ENCODE assay signal across 8 cellular contexts in genomic region chr1:9721606-9722377, GRCh38.
A peak's percentile ranks its signal among the peaks of the same experiment; 100 is the strongest.
DNase-seq lines count a peak whose midpoint lies in the region; ATAC-seq, FAIRE-seq and TF ChIP-seq lines count a peak whose summit lies in the region.

No MANE protein-coding gene starts in this region.

- H3K4me3 ChIP-seq in LNCaP clone FGC (ENCODE audit: low read depth, low read length) (no peak overlapping the region), H1 (ENCODE audit: extremely low read depth in 1 of 4, insufficient read depth in 2 of 4, low read depth in 3 of 4, low read length in 4 of 4) (no peak overlapping the region), ovary (no peak overlapping the region)

- no peak overlapping the region for H3K56ac ChIP-seq in H1 (replicated peaks; ENCODE audit: insufficient read length, low read depth, low read length)

- CTCF ChIA-PET in H1 (lab: Charles Lee; ENCODE audit: partially characterized antibody), result interaction anchor here (0.5 to 9.2 kb wide), 47 partner anchors 9 to 666 kb away, joined by 3 to 91 read pairs (median 4); partner anchors contain the start of gene PIK3CD

- no peak for FAIRE-seq in H1 (lab: Jason Lieb, UNC)

- no peak overlapping the region for H3K9ac ChIP-seq in H1 (replicated peaks in 1 of 4; ENCODE audit: extremely low read depth in 1 of 4, low read depth in 3 of 4, low read length in 3 of 4)

- H3K4me1 ChIP-seq in H1 (replicated peaks in 1 of 4; ENCODE audit: control insufficient read depth in 3 of 4, insufficient read depth in 4 of 4, low read length in 3 of 4), result peaks cover 0 to 24% (median 16%) of the 10 kb centered on the region in 4 experiments; a peak in 6 of 7 replicates
- peaks cover 4% of the 10 kb centered on the region for H3K4me1 ChIP-seq in ovary (ENCODE audit: insufficient read depth)

- peak overlapping the region in 1 of 2 experiments; percentile 22; a peak in 1 of 4 replicates for H3K4me2 ChIP-seq in H1 (ENCODE audit: insufficient read depth in 1 of 2, low read depth in 2 of 2, low read length in 2 of 2)

- no peak overlapping the region for H2AFZ ChIP-seq in H1 (ENCODE audit: low read length)

- H2BK5ac ChIP-seq in H1 (ENCODE audit: low read depth, low read length), result peak overlapping the region; percentile 71; the same call in 1 of the 2 replicates

- 0 out of 2 replicates have a peak overlapping the region, but pooled peaks have one; percentile 97 for H2BK20ac ChIP-seq in H1 (ENCODE audit: low read length)

- H4K5ac ChIP-seq in H1 (ENCODE audit: insufficient read length, low read depth, low read length), result peak overlapping the region; percentile 24

- POLR2A ChIA-PET in H1 (lab: Charles Lee; ENCODE audit: partially characterized antibody), result interaction anchor here (0.9 to 1.4 kb wide), 3 partner anchors 14 to 677 kb away, joined by 3 to 7 read pairs (median 4); partner anchors contain the start of gene PGD

- peak overlapping the region; percentile 98; the same call in 1 of the 2 replicates for H2BK12ac ChIP-seq in H1 (ENCODE audit: low read depth, low read length)

- peak overlapping the region; percentile 65 for H3K4ac ChIP-seq in H1 (replicated peaks; ENCODE audit: insufficient read length, low read depth, low read length)

- no peaks in the 10 kb centered on the region for H3K79me2 ChIP-seq in H1 (ENCODE audit: control insufficient read depth in 1 of 2, insufficient read depth in 2 of 2, low read length in 2 of 2)

- no peak overlapping the region for H2BK120ac ChIP-seq in H1 (replicated peaks; ENCODE audit: low read depth, low read length)

- no peak overlapping the region for H3K14ac ChIP-seq in H1 (ENCODE audit: insufficient read length)

- no peak for ATAC-seq in HG02870 (IDR thresholded peaks at IDR 0.05; ENCODE audit: unreplicated experiment)

- TF ChIP-seq EP300 in H1 (IDR thresholded peaks at IDR 0.05; ENCODE audit: borderline replicate concordance in 1 of 2, low read depth in 2 of 2, low read length in 2 of 2) (no peak), ovary (IDR thresholded peaks at IDR 0.05) (no peak)

- H2BK15ac ChIP-seq in H1 (ENCODE audit: low read length), result peak overlapping the region; percentile 92; the same call in 1 of the 2 replicates

- H3K79me1 ChIP-seq in H1 (ENCODE audit: low read depth, low read length), result no peaks in the 10 kb centered on the region

- H3K9me3 ChIP-seq in H1 (ENCODE audit: insufficient read depth in 2 of 2, low read depth in 1 of 2, low read length in 1 of 2) (peaks cover 7 to 8% of the 10 kb centered on the region in 2 experiments; a peak in 3 of 4 replicates), ovary (no peaks in the 10 kb centered on the region)

- TF ChIP-seq CTCF in LNCaP clone FGC (IDR thresholded peaks at IDR 0.05; ENCODE audit: control insufficient read depth, extremely low read depth, insufficient read depth), result peak; percentile 45
- peak in 2 of 3 experiments; percentile 90 to 92; a peak in 3 of 4 replicates for TF ChIP-seq CTCF in H1 (IDR thresholded peaks at IDR 0.05; ENCODE audit: control extremely low read depth in 1 of 3, insufficient read depth in 1 of 3, low read depth in 1 of 3, low read length in 3 of 3)
- TF ChIP-seq CTCF in ovary (IDR thresholded peaks at IDR 0.05), result peak; percentile 24 to 36 (median 25)

- no peaks in the 10 kb centered on the region for H3K23me2 ChIP-seq in H1 (ENCODE audit: low read depth, low read length)

- H2AK5ac ChIP-seq in H1 (ENCODE audit: low read depth, low read length), result peak overlapping the region; percentile 30; the same call in 1 of the 2 replicates

- peak overlapping the region; percentile 45 for H4K8ac ChIP-seq in H1 (ENCODE audit: extremely low read depth, insufficient read depth, low read length)

- peaks cover 2 to 18% (median 17%) of the 10 kb centered on the region in 4 experiments; a peak in 5 of 8 replicates for H3K36me3 ChIP-seq in H1 (ENCODE audit: control insufficient read depth in 2 of 4, insufficient read depth in 4 of 4, low read length in 3 of 4)
- H3K36me3 ChIP-seq in ovary, result no peaks in the 10 kb centered on the region

- peak overlapping the region; percentile 95 for H3K18ac ChIP-seq in H1 (ENCODE audit: extremely low read depth, low read length)

- no peak overlapping the region for H3K23ac ChIP-seq in H1 (ENCODE audit: insufficient read length)

- intact Hi-C loops in ovary (cut with DNase I), result loop anchor here in 1 of 4 donors (10.0 kb wide), 1 partner anchor 143 kb away; no protein-coding TSS in a partner anchor

- no peaks in the 10 kb centered on the region for H4K20me1 ChIP-seq in H1 (replicated peaks in 1 of 2; ENCODE audit: control insufficient read depth in 1 of 2, insufficient read depth in 2 of 2, low read length in 2 of 2)

- TF ChIP-seq RAD21 in H1 (IDR thresholded peaks at IDR 0.05 in 1 of 2, conservative IDR thresholded peaks at IDR 0.05 in 1 of 2; ENCODE audit: low read depth in 2 of 2, low read length in 2 of 2), result peak; percentile 49 to 62

- DNase-seq in DMS53 (lab: John Stamatoyannopoulos, UW) (peak; percentile 88), LNCaP clone FGC (ENCODE audit: low read depth) (no peak), H1 (ENCODE audit: low read depth in 1 of 2, low spot score in 2 of 2) (peak; percentile 54 to 98), ovary (no peak), SHP77 treated with DMSO at 0.1 percent for 48 hours (lab: John Stamatoyannopoulos, UW) (no peak), SIG-M5 (lab: John Stamatoyannopoulos, UW) (no peak)
- peak; percentile 65 to 72 for DNase-seq in activated CD8-positive, alpha-beta memory T cell treated with anti-CD3 and anti-CD28 coated beads for 1 hour (ENCODE audit: extremely low read depth in 1 of 2, low read depth in 1 of 2)

- no peak for TF ChIP-seq POLR2A in H1 (IDR thresholded peaks at IDR 0.05; ENCODE audit: control extremely low read depth in 1 of 2, low read depth in 2 of 2, low read length in 2 of 2)
- TF ChIP-seq POLR2A in ovary (IDR thresholded peaks at IDR 0.05), result no peak

- H3K27ac ChIP-seq in H1 (ENCODE audit: low read depth, low read length) (peak overlapping the region; percentile 17; the same call in 1 of the 2 replicates), ovary (no peak overlapping the region)

- H4K91ac ChIP-seq in H1 (replicated peaks; ENCODE audit: insufficient read length, low read length), result peak overlapping the region; percentile 93

- H3K27me3 ChIP-seq in H1 (replicated peaks in 1 of 4; ENCODE audit: control insufficient read depth in 3 of 4, extremely low read depth in 1 of 4, insufficient read depth in 3 of 4, low read length in 3 of 4), result no peaks in the 10 kb centered on the region
- no peaks in the 10 kb centered on the region for H3K27me3 ChIP-seq in ovary

- 61% methylated on average over 28 of the region's 29 CpGs; no CpG with 5 or more reads in 1 of the 2 experiments for WGBS in H1 (ENCODE audit: extremely low coverage in 1 of 2, insufficient coverage in 1 of 2, insufficient read length in 1 of 2, insufficient replicate concordance in 2 of 2, low coverage in 1 of 2, low lambda C conversion rate in 2 of 2, missing lambda C conversion rate in 1 of 2), 2 experiments
- 68 to 71% (median 70%) methylated on average over 25 to 29 of the region's 29 CpGs for WGBS in ovary, 3 donors

TF ChIP-seq in H1, 55 proteins besides CTCF, POLR2A, EP300 and RAD21:
- TF ChIP-seq MAX (IDR thresholded peaks at IDR 0.05) (peak; percentile 50; the same call in 1 of the 2 replicates), ASH2L (IDR thresholded peaks at IDR 0.05; ENCODE audit: low read length) (peak; percentile 44), CREB1 (IDR thresholded peaks at IDR 0.05) (no peak), E2F6 (IDR thresholded peaks at IDR 0.05) (peak; percentile 52), USF2 (IDR thresholded peaks at IDR 0.05; ENCODE audit: low read length) (no peak)

Comparison
In these comparisons a context has a peak if more than half of its experiments do, and no peak if none do; other contexts are left out.
1. DNase-seq: peak in DMS53 (single experiment), activated CD8-positive, alpha-beta memory T cell treated with anti-CD3 and anti-CD28 coated beads for 1 hour (2 of 2) and H1 (2 of 2); none in LNCaP clone FGC (single experiment), ovary (0 of 5), SHP77 treated with DMSO at 0.1 percent for 48 hours (single experiment) and SIG-M5 (single experiment).
2. CTCF ChIP-seq: peak in every context shown above with its lines; median percentile 91 in H1; 45 in LNCaP clone FGC; 25 in ovary.